ENCODE assay signal across 20 cellular contexts in the genomic region with DNA sequence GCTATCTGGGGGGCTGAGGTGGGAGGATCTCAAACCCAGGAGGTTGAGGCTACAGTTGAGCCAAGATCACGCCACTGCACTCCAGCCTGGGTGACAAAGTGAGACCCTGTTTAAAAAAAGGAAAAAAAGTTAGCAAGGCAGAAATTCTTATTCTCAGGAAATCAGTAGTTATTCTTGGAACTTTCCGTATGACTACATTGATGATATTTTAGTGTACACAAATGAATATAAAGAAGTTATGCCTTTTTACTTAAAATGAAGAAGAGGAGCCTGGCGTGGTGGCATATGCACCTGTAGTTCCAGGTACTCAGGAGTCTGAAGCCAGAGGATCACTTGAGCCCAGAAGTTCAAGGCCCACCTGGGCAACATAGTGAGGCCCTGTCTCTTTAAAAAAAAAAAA. TPM values are rescaled to one million over a fixed set of nuclear protein-coding genes. Genes with fewer than 3 reads are reported as not detected.
A peak's percentile ranks its signal among the peaks of the same experiment; 100 is the strongest.
DNase-seq lines count a peak whose midpoint lies in the region; ATAC-seq, FAIRE-seq and TF ChIP-seq lines count a peak whose summit lies in the region.
"Had no signal": no experiment of that assay in that cellular context is flagged by ENCODE, and none has a peak within 500 bp of the region (broad histone marks: within the 10 kb centered on the region; RNA-seq: fewer than 3 reads in every experiment).

No MANE protein-coding gene starts in this region.

- intact Hi-C loops in mammary epithelial cell (cut with micrococcal nuclease): no loop called here

- no peaks in the 10 kb centered on the region for H3K9me3 Mint-ChIP-seq in activated T-cell treated with anti-CD3 and anti-CD28 coated beads, Interleukin-2, amount 50 U/mL, for 72 hours
- H3K9me3 Mint-ChIP-seq in activated T-helper 17 cell treated with anti-CD3 and anti-CD28 coated beads, Interleukin-2, amount 50 U/mL, for 72 hours: no peaks in the 10 kb centered on the region
- H3K9me3 Mint-ChIP-seq: CD4-positive, alpha-beta memory T cell; GM23338; H9 had no signal

- peak overlapping the region in 1 of 2 donors; percentile 29 for H3K4me3 Mint-ChIP-seq in activated T-cell treated with anti-CD3 and anti-CD28 coated beads, Interleukin-2, amount 50 U/mL, for 72 hours
- H3K4me3 Mint-ChIP-seq in activated T-helper 17 cell treated with anti-CD3 and anti-CD28 coated beads, Interleukin-2, amount 50 U/mL, for 72 hours: no peak overlapping the region
- H3K4me3 Mint-ChIP-seq: CD4-positive, alpha-beta memory T cell; GM23338; H9 had no signal

- dilution Hi-C loops in mammary epithelial cell (cut with HindIII; ENCODE audit: low sequenced_read_pairs): no loop called here

- no peaks in the 10 kb centered on the region for H3K4me1 ChIP-seq in mammary epithelial cell (ENCODE audit: insufficient read depth, low read length)

- no peaks in the 10 kb centered on the region for H3K79me2 ChIP-seq in mammary epithelial cell (ENCODE audit: insufficient read depth, low read length)

- no peaks in the 10 kb centered on the region for H3K36me3 ChIP-seq in mammary epithelial cell (ENCODE audit: insufficient read depth, low read length)

- peak; percentile 38 to 49 for ATAC-seq in activated T-cell treated with anti-CD3 and anti-CD28 coated beads, Interleukin-2, amount 50 U/mL, for 72 hours (replicated peaks in 1 of 2)
- peak; percentile 28 for ATAC-seq in activated T-helper 17 cell treated with anti-CD3 and anti-CD28 coated beads, Interleukin-2, amount 50 U/mL, for 72 hours (replicated peaks)
- ATAC-seq: GM23338, HCT116 had no signal

- H3K4me2 ChIP-seq in mammary epithelial cell (ENCODE audit: insufficient read depth, low read depth, low read length): no peak overlapping the region
- H3K4me2 ChIP-seq: GM23338 had no signal

- no peak overlapping the region for H3K27ac Mint-ChIP-seq in activated T-cell treated with anti-CD3 and anti-CD28 coated beads, Interleukin-2, amount 50 U/mL, for 72 hours
- no peak overlapping the region for H3K27ac Mint-ChIP-seq in activated T-helper 17 cell treated with anti-CD3 and anti-CD28 coated beads, Interleukin-2, amount 50 U/mL, for 72 hours
- H3K27ac Mint-ChIP-seq: CD4-positive, alpha-beta memory T cell; GM23338; H9 had no signal

- no peaks in the 10 kb centered on the region for H3K9me3 ChIP-seq in mammary epithelial cell (replicated peaks; ENCODE audit: insufficient read depth, low read length)

- no peaks in the 10 kb centered on the region for H4K20me1 ChIP-seq in mammary epithelial cell (ENCODE audit: insufficient read depth, low read length)

- no peak overlapping the region for H2AFZ ChIP-seq in mammary epithelial cell (ENCODE audit: low read depth, low read length)
- H2AFZ ChIP-seq: GM23338 had no signal

- peak; percentile 38 for FAIRE-seq in GM12892 (lab: Jason Lieb, UNC)
- FAIRE-seq: GM18507 had no signal

- H3K9ac ChIP-seq in mammary epithelial cell (ENCODE audit: insufficient read depth, low read length): no peak overlapping the region

- no peak for DNase-seq in activated T-cell treated with anti-CD3 and anti-CD28 coated beads, Interleukin-2, amount 50 U/mL, for 72 hours
- no peak for DNase-seq in activated T-cell treated with anti-CD3 and anti-CD28 coated beads, Interleukin-2, amount 50 U/mL, for 48 hours
- no peak for DNase-seq in GM12892 (ENCODE audit: insufficient read length)
- no peak for DNase-seq in mucosa of gallbladder (ENCODE audit: low spot score)
- no peak for DNase-seq in mammary epithelial cell
- DNase-seq: C1 segment of cervical spinal cord, Calu3, COR-L47, DMS53, DMS79 treated with DMSO at 0.1 percent for 48 hours, GF-D8, H9 had no signal

- WGBS in mammary epithelial cell (ENCODE audit: low coverage, missing lambda C conversion rate): 100% methylated on average over 3 of the region's 3 CpGs

- no peak for TF ChIP-seq CTCF in mammary epithelial cell (conservative IDR thresholded peaks at IDR 0.05 in 1 of 2, IDR thresholded peaks at IDR 0.05 in 1 of 2; ENCODE audit: extremely low read depth in 1 of 2, insufficient read depth in 1 of 2, low read depth in 1 of 2, low read length in 2 of 2)

- H3K27me3 Mint-ChIP-seq in activated T-cell treated with anti-CD3 and anti-CD28 coated beads, Interleukin-2, amount 50 U/mL, for 72 hours (ENCODE audit: low read depth): no peaks in the 10 kb centered on the region
- H3K27me3 Mint-ChIP-seq in activated T-helper 17 cell treated with anti-CD3 and anti-CD28 coated beads, Interleukin-2, amount 50 U/mL, for 72 hours: no peaks in the 10 kb centered on the region

- H3K4me1 Mint-ChIP-seq in activated T-cell treated with anti-CD3 and anti-CD28 coated beads, Interleukin-2, amount 50 U/mL, for 72 hours (ENCODE audit: low read depth): peaks cover 14% of the 10 kb centered on the region
- no peaks in the 10 kb centered on the region for H3K4me1 Mint-ChIP-seq in activated T-helper 17 cell treated with anti-CD3 and anti-CD28 coated beads, Interleukin-2, amount 50 U/mL, for 72 hours
- H3K4me1 Mint-ChIP-seq: H9 had no signal

- H3K4me3 ChIP-seq in mammary epithelial cell (replicated peaks in 1 of 3; ENCODE audit: insufficient read depth in 1 of 3, low read depth in 2 of 3, low read length in 3 of 3): no peak overlapping the region
- H3K4me3 ChIP-seq: GM23338 had no signal

- H3K27me3 ChIP-seq in mammary epithelial cell (ENCODE audit: insufficient read depth, low read length): no peaks in the 10 kb centered on the region

- no peak for TF ChIP-seq POLR2A in GM12892 (IDR thresholded peaks at IDR 0.05; ENCODE audit: low read depth, low read length)

- no TSS peak for BruUV-seq in mammary epithelial cell (replicated peaks; lab: Mats Ljungman, UMichigan)

- H3K27ac ChIP-seq in mammary epithelial cell (ENCODE audit: insufficient read depth, low read depth, low read length): no peak overlapping the region

- no peaks in the 10 kb centered on the region for H3K36me3 Mint-ChIP-seq in activated T-cell treated with anti-CD3 and anti-CD28 coated beads, Interleukin-2, amount 50 U/mL, for 72 hours (ENCODE audit: insufficient read depth in 2 of 2)
- no peaks in the 10 kb centered on the region for H3K36me3 Mint-ChIP-seq in activated T-helper 17 cell treated with anti-CD3 and anti-CD28 coated beads, Interleukin-2, amount 50 U/mL, for 72 hours (ENCODE audit: low read depth)
- H3K36me3 Mint-ChIP-seq: CD4-positive, alpha-beta memory T cell had no signal

- CTCF ChIA-PET in mammary epithelial cell (lab: Charles Lee; ENCODE audit: low non-redundant PET): no interaction called here

- in situ Hi-C loops in mammary epithelial cell (cut with MboI; ENCODE audit: low sequenced_read_pairs in 2 of 2): no loop called here

RNA-seq across cellular contexts. Expression of a gene that starts 7.4 kb away (rescaled TPM):
- total RNA-seq in activated T-cell treated with anti-CD3 and anti-CD28 coated beads, Interleukin-2, amount 50 U/mL, for 72 hours: 1 to 10 TPM; 1.1 to 1.5 TPM
- polyA plus RNA-seq in GM12892 (2012; ENCODE audit: missing spikeins): 1.9 TPM
- 1 to 10 TPM; 2.1 to 3.3 TPM for total RNA-seq in activated T-helper 17 cell treated with anti-CD3 and anti-CD28 coated beads, Interleukin-2, amount 50 U/mL, for 72 hours
- total RNA-seq in mucosa of gallbladder (0.89 TPM), mammary epithelial cell (1 to 10 TPM; 1.0 to 1.2 TPM)
- polyA plus RNA-seq in mammary epithelial cell: 0.03 TPM
- polyA minus RNA-seq in mammary epithelial cell: not detected
- total RNA-seq: A172, H4 had no signal
- polyA plus RNA-seq: BJ had no signal

RNA-seq across cellular contexts. Expression of a gene that starts 52.1 kb away (rescaled TPM):
- total RNA-seq in activated T-cell treated with anti-CD3 and anti-CD28 coated beads, Interleukin-2, amount 50 U/mL, for 72 hours: 10 to 100 TPM; 18.5 to 20.5 TPM
- 16.3 TPM for polyA plus RNA-seq in GM12892 (2012; ENCODE audit: missing spikeins)
- total RNA-seq in activated T-helper 17 cell treated with anti-CD3 and anti-CD28 coated beads, Interleukin-2, amount 50 U/mL, for 72 hours: 10 to 100 TPM; 14.7 to 20.0 TPM
- total RNA-seq in mucosa of gallbladder (14.6 TPM), mammary epithelial cell (10 to 100 TPM; 13.7 to 14.7 TPM)
- polyA plus RNA-seq in mammary epithelial cell: 11.9 TPM
- 3.7 TPM for polyA minus RNA-seq in mammary epithelial cell
